11 cellular contexts compared by ENCODE assay signal in genomic region chrX:78658851-78659744, GRCh38. TPM values are rescaled to one million over a fixed set of nuclear protein-coding genes. Genes with fewer than 3 reads are reported as not detected.
DNase-seq lines count a peak whose midpoint lies in the region; TF ChIP-seq lines count a peak whose summit lies in the region.
"Had no signal": no experiment of that assay in that cellular context is flagged by ENCODE, and none has a peak within 500 bp of the region (broad histone marks: within the 10 kb centered on the region; RNA-seq: fewer than 3 reads in every experiment).

Gene RTL3 (minus strand): TSS chrX:78659328. CDS start chrX:78658420, 908 bp downstream.

- H2AFZ ChIP-seq in mammary epithelial cell (ENCODE audit: low read depth, low read length) = no peak within 1 kb of the TSS

- no peaks in the 10 kb centered on the region for H3K27me3 ChIP-seq in mammary epithelial cell (ENCODE audit: insufficient read depth, low read length)

- CTCF ChIA-PET in mammary epithelial cell (lab: Charles Lee; ENCODE audit: low non-redundant PET) = no interaction called here

- peaks cover under 1% of the 10 kb centered on the region for H3K4me1 ChIP-seq in mammary epithelial cell (ENCODE audit: insufficient read depth, low read length)

- intact Hi-C loops in mammary epithelial cell (cut with micrococcal nuclease) = no loop called here

- H3K36me3 ChIP-seq in mammary epithelial cell (ENCODE audit: insufficient read depth, low read length) = no peaks in the 10 kb centered on the region

- DNase-seq in GM04503 (ENCODE audit: low read depth) (peak; percentile 75), HS-27A (ENCODE audit: low read depth) (peak; percentile 43), mammary epithelial cell (peak; percentile 44), occipital lobe (lab: John Stamatoyannopoulos, UW) (peak; percentile 0), ecto neural progenitor cell (ENCODE audit: low spot score) (no peak), NCI-H510A (lab: John Stamatoyannopoulos, UW) (no peak), hippocampal formation (lab: John Stamatoyannopoulos, UW) (no peak), iPS-NIHi11 (ENCODE audit: low spot score) (no peak)
- DNase-seq: stimulated activated CD4-positive, alpha-beta T cell treated with anti-CD3 and anti-CD28 coated beads, Interleukin-15, amount 100 ng/mL, for 24 hours had no signal

- no peaks in the 10 kb centered on the region for H4K20me1 ChIP-seq in mammary epithelial cell (ENCODE audit: insufficient read depth, low read length)

- in situ Hi-C loops in mammary epithelial cell (cut with MboI; ENCODE audit: low sequenced_read_pairs in 2 of 2) = no loop called here

- no peaks in the 10 kb centered on the region for H3K9me3 ChIP-seq in mammary epithelial cell (replicated peaks; ENCODE audit: insufficient read depth, low read length)

- 64% methylated on average over 3 of the region's 3 CpGs for WGBS in mammary epithelial cell (ENCODE audit: low coverage, missing lambda C conversion rate)

- H3K4me3 ChIP-seq in mammary epithelial cell (replicated peaks in 1 of 3; ENCODE audit: insufficient read depth in 1 of 3, low read depth in 2 of 3, low read length in 3 of 3) = no peak within 1 kb of the TSS

- TF ChIP-seq CTCF in mammary epithelial cell (conservative IDR thresholded peaks at IDR 0.05 in 1 of 2, IDR thresholded peaks at IDR 0.05 in 1 of 2; ENCODE audit: extremely low read depth in 1 of 2, insufficient read depth in 1 of 2, low read depth in 1 of 2, low read length in 2 of 2) = no peak

- no peaks in the 10 kb centered on the region for H3K79me2 ChIP-seq in mammary epithelial cell (ENCODE audit: insufficient read depth, low read length)

- no peak within 1 kb of the TSS for H3K27ac ChIP-seq in mammary epithelial cell (ENCODE audit: insufficient read depth, low read depth, low read length)

- H3K4me2 ChIP-seq in mammary epithelial cell (ENCODE audit: insufficient read depth, low read depth, low read length) = no peak within 1 kb of the TSS

- no peak within 1 kb of the TSS for H3K9ac ChIP-seq in mammary epithelial cell (ENCODE audit: insufficient read depth, low read length)

- BruUV-seq in mammary epithelial cell (replicated peaks; lab: Mats Ljungman, UMichigan) = no TSS peak

- dilution Hi-C loops in mammary epithelial cell (cut with HindIII; ENCODE audit: low sequenced_read_pairs) = no loop called here

RNA-seq across cellular contexts. Expression of gene RTL3, which starts in this region (rescaled TPM):
- total RNA-seq in mammary epithelial cell (not detected), occipital lobe (not detected)
- polyA plus RNA-seq in mammary epithelial cell = not detected
- not detected for polyA minus RNA-seq in mammary epithelial cell
- total RNA-seq: H1 had no signal
- polyA plus RNA-seq: H1, IgD-negative memory B cell had no signal

Comparison
In these comparisons a context has a peak if more than half of its experiments do, and no peak if none do; other contexts are left out.
1. Peak in DNase-seq in mammary epithelial cell; RNA of the gene not detected or under 1 TPM.
2. Peak in DNase-seq in occipital lobe; RNA of the gene not detected or under 1 TPM.
3. DNase-seq: peak in GM04503 (single experiment) and HS-27A (single experiment); none in ecto neural progenitor cell (single experiment), NCI-H510A (single experiment), hippocampal formation (0 of 2) and iPS-NIHi11 (single experiment).